Comparison of ENCODE assay signal across 8 cellular contexts in the genomic region with DNA sequence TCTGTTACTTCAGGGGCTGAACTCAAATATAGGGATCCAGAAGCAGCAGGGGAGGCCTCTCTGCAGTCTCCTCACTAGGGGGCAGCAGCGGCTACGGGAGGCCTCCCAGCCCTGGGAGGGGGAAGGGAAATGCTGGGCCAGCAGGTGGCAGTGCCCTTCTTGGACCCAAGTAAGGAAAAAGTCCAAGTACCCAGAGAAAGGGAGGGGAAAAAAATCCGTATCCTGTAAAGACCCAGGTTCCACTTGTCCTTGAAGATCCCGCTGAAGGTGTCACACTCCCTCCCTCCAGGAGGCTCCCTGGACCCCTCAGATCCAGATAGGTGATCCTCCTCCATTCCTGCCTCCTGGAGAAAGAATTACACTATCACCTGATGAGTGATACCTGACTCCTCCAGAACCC. TPM values are rescaled to one million over a fixed set of nuclear protein-coding genes. Genes with fewer than 3 reads are reported as not detected.
DNase-seq lines count a peak whose midpoint lies in the region; ATAC-seq and TF ChIP-seq lines count a peak whose summit lies in the region.

No MANE protein-coding gene starts in this region.

- no peak overlapping the region for H3K27ac Mint-ChIP-seq in activated naive CD4-positive, alpha-beta T cell treated with anti-CD3 and anti-CD28 coated beads for 36 hours

- DNase-seq in NCI-H1105 (lab: John Stamatoyannopoulos, UW), result peak; percentile 86
- DNase-seq in SKM-1 treated with dmso at 0.1 percent for 144 hours (lab: John Stamatoyannopoulos, UW; ENCODE audit: unreplicated experiment), result peak; percentile 75
- DNase-seq in activated naive CD4-positive, alpha-beta T cell treated with anti-CD3 and anti-CD28 coated beads for 36 hours, result peak; percentile 92
- peak; percentile 70 to 95 (median 88) for DNase-seq in head of caudate nucleus
- DNase-seq in psoas muscle, result peak; percentile 63 to 86

- intact Hi-C loops in activated naive CD4-positive, alpha-beta T cell treated with anti-CD3 and anti-CD28 coated beads for 36 hours (cut with micrococcal nuclease), result loop anchor here (1.0 to 5.0 kb wide), 5 partner anchors 19 to 348 kb away; no protein-coding TSS in a partner anchor
- intact Hi-C loops in head of caudate nucleus (cut with DNase I) (loop anchor here (5.0 kb wide), 1 partner anchor 152 kb away; no protein-coding TSS in a partner anchor), psoas muscle (cut with DNase I) (loop anchor here in 1 of 2 donors (5.0 kb wide), 1 partner anchor 187 kb away; no protein-coding TSS in a partner anchor)

- H3K9me3 ChIP-seq in psoas muscle, result no peaks in the 10 kb centered on the region

- H3K36me3 ChIP-seq in psoas muscle (ENCODE audit: insufficient read depth in 1 of 2, low read depth in 1 of 2), result no peaks in the 10 kb centered on the region

- no peaks in the 10 kb centered on the region for H3K9me3 Mint-ChIP-seq in activated naive CD4-positive, alpha-beta T cell treated with anti-CD3 and anti-CD28 coated beads for 36 hours

- CTCF ChIA-PET in activated naive CD4-positive, alpha-beta T cell treated with anti-CD3 and anti-CD28 coated beads for 36 hours (lab: Charles Lee), result interaction anchor here (0.6 to 8.7 kb wide), 52 partner anchors 9 to 1128 kb away, joined by 3 to 73 read pairs (median 3); partner anchors contain the start of genes ELK4 and NUAK2

- H3K4me1 Mint-ChIP-seq in activated naive CD4-positive, alpha-beta T cell treated with anti-CD3 and anti-CD28 coated beads for 36 hours (ENCODE audit: low read depth), result no peaks in the 10 kb centered on the region

- ATAC-seq in psoas muscle (peak; percentile 72 to 87 (median 85)), HG02763 (IDR thresholded peaks at IDR 0.05; ENCODE audit: unreplicated experiment) (no peak), GM21367 (IDR thresholded peaks at IDR 0.05; ENCODE audit: unreplicated experiment) (no peak)

- H3K4me3 Mint-ChIP-seq in activated naive CD4-positive, alpha-beta T cell treated with anti-CD3 and anti-CD28 coated beads for 36 hours, result no peak overlapping the region

- H3K36me3 Mint-ChIP-seq in activated naive CD4-positive, alpha-beta T cell treated with anti-CD3 and anti-CD28 coated beads for 36 hours (ENCODE audit: low read depth), result no peaks in the 10 kb centered on the region

- TF ChIP-seq CTCF in GM12801 (IDR thresholded peaks at IDR 0.05; ENCODE audit: extremely low read depth, insufficient read length) (peak; percentile 68), psoas muscle (IDR thresholded peaks at IDR 0.05) (peak; percentile 81)

- H3K27me3 ChIP-seq in psoas muscle (ENCODE audit: insufficient read depth in 3 of 3, low read length in 2 of 3), result no peaks in the 10 kb centered on the region

- H3K4me1 ChIP-seq in psoas muscle, result peaks cover 20% of the 10 kb centered on the region

- H3K27me3 Mint-ChIP-seq in activated naive CD4-positive, alpha-beta T cell treated with anti-CD3 and anti-CD28 coated beads for 36 hours (ENCODE audit: low read depth), result no peaks in the 10 kb centered on the region

- WGBS in psoas muscle, 3 donors, result 4 to 9% (median 5%) methylated on average over 4 of the region's 4 CpGs

- no peak overlapping the region for H3K27ac ChIP-seq in psoas muscle

- no peak overlapping the region for H3K4me3 ChIP-seq in psoas muscle

RNA-seq across cellular contexts. Expression of gene NUAK2, which starts 14.1 kb away (rescaled TPM):
- 10 to 100 TPM; 11.2 to 12.2 TPM for total RNA-seq in activated naive CD4-positive, alpha-beta T cell treated with anti-CD3 and anti-CD28 coated beads for 36 hours
- 1 to 10 TPM in 3 of 4 donors, under 1 TPM in 1; 0.55 to 1.3 (median 1.2) TPM for total RNA-seq in psoas muscle
- under 1 TPM; 0.20 to 0.48 (median 0.22) TPM for polyA plus RNA-seq in psoas muscle

RNA-seq across cellular contexts. Expression of gene KLHDC8A, which starts 21.0 kb away (rescaled TPM):
- total RNA-seq in activated naive CD4-positive, alpha-beta T cell treated with anti-CD3 and anti-CD28 coated beads for 36 hours, result not detected
- total RNA-seq in psoas muscle, result not detected
- under 1 TPM; 0.01 to 0.24 (median 0.03) TPM for polyA plus RNA-seq in psoas muscle

Comparison
In these comparisons a context has a peak if more than half of its experiments do, and no peak if none do; other contexts are left out.
1. ATAC-seq: peak in psoas muscle (4 of 4); none in HG02763 (single experiment) and GM21367 (single experiment).
2. RNA of gene NUAK2, which starts 14.1 kb away (total RNA-seq): 11.2 to 12.2 TPM in activated naive CD4-positive, alpha-beta T cell treated with anti-CD3 and anti-CD28 coated beads for 36 hours; 0.55 to 1.3 TPM in psoas muscle; every median in the first group is over 4 times any median in the second.
3. Peak in every context shown above with its lines, with median percentiles within 50 percentile points of each other: DNase-seq.